Comparison of ENCODE assay signal across 21 cellular contexts in genomic region chr12:110050927-110051326, GRCh38. TPM values are rescaled to one million over a fixed set of nuclear protein-coding genes. Genes with fewer than 3 reads are reported as not detected.
DNase-seq lines count a peak whose midpoint lies in the region; ATAC-seq, FAIRE-seq and TF ChIP-seq lines count a peak whose summit lies in the region.
"Had no signal": no experiment of that assay in that cellular context is flagged by ENCODE, and none has a peak within 500 bp of the region (broad histone marks: within the 10 kb centered on the region; RNA-seq: fewer than 3 reads in every experiment).

No MANE protein-coding gene starts in this region.

- intact Hi-C loops in OCI-LY7 (cut with micrococcal nuclease; ENCODE audit: unreplicated experiment) (no loop called here), pancreas (cut with DNase I) (no loop called here)

- peak; percentile 79 for DNase-seq in OCI-LY7 (ENCODE audit: low spot score)
- DNase-seq in memory B cell (ENCODE audit: low spot score in 2 of 2), result peak in 1 of 2 donors; percentile 13
- no peak for DNase-seq in pancreas
- no peak for DNase-seq in stimulated activated CD4-positive, alpha-beta T cell treated with anti-CD3 and anti-CD28 coated beads, Interleukin-15, amount 100 ng/mL, for 24 hours
- DNase-seq: AML-193, COR-L47, GDM1, GOT3, NCI-H1436 treated with DMSO at 0.1 percent for 48 hours, NCI-H2029, NCI-H526, OCI-M1, T-helper 9 cell had no signal

- H3K4me1 ChIP-seq in DOHH2 (ENCODE audit: control insufficient read depth, low read length) (peaks cover 43% of the 10 kb centered on the region), OCI-LY7 (ENCODE audit: insufficient read depth, low read length, poor library complexity, severe bottlenecking) (peaks cover 47% of the 10 kb centered on the region), pancreas (peaks cover 0 to 10% (median 0%) of the 10 kb centered on the region in 3 donors)

- CTCF ChIA-PET in OCI-LY7 (lab: Charles Lee; ENCODE audit: unreplicated experiment), result no interaction called here

- H2AFZ ChIP-seq in OCI-LY7 (ENCODE audit: low read length), result peak overlapping the region; percentile 59

- H3K4me1 Mint-ChIP-seq in IgD-negative memory B cell, result peaks cover 17 to 34% (median 28%) of the 10 kb centered on the region in 3 donors
- H3K4me1 Mint-ChIP-seq in memory B cell, result peaks cover 30% of the 10 kb centered on the region

- no peak for TF ChIP-seq CTCF in DOHH2 (IDR thresholded peaks at IDR 0.05; ENCODE audit: low read depth, low read length, poor library complexity, severe bottlenecking)
- TF ChIP-seq CTCF in OCI-LY7 (conservative IDR thresholded peaks at IDR 0.05; ENCODE audit: low read length), result no peak
- TF ChIP-seq CTCF in pancreas (IDR thresholded peaks at IDR 0.05), result no peak

- no peaks in the 10 kb centered on the region for H3K9me2 ChIP-seq in DOHH2 (replicated peaks; ENCODE audit: control insufficient read depth, low read length)
- no peaks in the 10 kb centered on the region for H3K9me2 ChIP-seq in OCI-LY7 (ENCODE audit: insufficient read depth, low read length)

- WGBS in pancreas, 2 donors, result 63 to 65% methylated on average over 6 of the region's 6 CpGs

- H3K4me3 ChIP-seq in DOHH2 (ENCODE audit: low read length), result peak overlapping the region; percentile 89
- H3K4me3 ChIP-seq in OCI-LY7 (ENCODE audit: low read depth, low read length, poor library complexity, severe bottlenecking), result peak overlapping the region; percentile 90
- no peak overlapping the region for H3K4me3 ChIP-seq in pancreas
- H3K4me3 ChIP-seq: SJSA1 had no signal

- H3K27me3 ChIP-seq in DOHH2 (ENCODE audit: control insufficient read depth, low read length) (no peaks in the 10 kb centered on the region), pancreas (no peaks in the 10 kb centered on the region)
- H3K27me3 ChIP-seq: SJSA1 had no signal

- ATAC-seq in memory B cell (ENCODE audit: low read depth), result peak; percentile 18
- ATAC-seq in SK-N-SH treated with all-trans-retinoic acid at 6 μM for 48 hours, result no peak
- no peak for ATAC-seq in pancreas
- ATAC-seq in GM21529 (IDR thresholded peaks at IDR 0.05; ENCODE audit: unreplicated experiment), result no peak
- ATAC-seq: HCT116 had no signal

- peaks cover 10% of the 10 kb centered on the region; the same call in 1 of the 2 replicates for H3F3A ChIP-seq in DOHH2 (ENCODE audit: control insufficient read depth, insufficient read depth)

- H3K27ac ChIP-seq in DOHH2 (ENCODE audit: low read depth, low read length) (0 out of 2 replicates have a peak overlapping the region, but pooled peaks have one; percentile 86), OCI-LY7 (ENCODE audit: low read depth, low read length, poor library complexity, severe bottlenecking) (peak overlapping the region; percentile 98), pancreas (no peak overlapping the region)
- H3K27ac ChIP-seq: RWPE1, SJSA1 had no signal

- FAIRE-seq in pancreas (lab: Jason Lieb, UNC), result no peak

- POLR2A ChIA-PET in OCI-LY7 (lab: Charles Lee), result interaction anchor here (0.6 to 2.0 kb wide), 6 partner anchors 8 to 222 kb away, joined by 3 to 6 read pairs (median 3); partner anchors contain the start of gene ANKRD13A

- H3K4me3 Mint-ChIP-seq in IgD-negative memory B cell (peak overlapping the region; percentile 5 to 39 (median 34)), memory B cell (peak overlapping the region; percentile 17)
- H3K4me3 Mint-ChIP-seq: CD14-positive monocyte had no signal

- peak overlapping the region in 2 of 3 donors; percentile 27 to 90 for H3K27ac Mint-ChIP-seq in IgD-negative memory B cell
- H3K27ac Mint-ChIP-seq in memory B cell, result peak overlapping the region; percentile 54
- H3K27ac Mint-ChIP-seq: CD14-positive monocyte had no signal

- no peaks in the 10 kb centered on the region for H3K27me3 Mint-ChIP-seq in IgD-negative memory B cell
- H3K27me3 Mint-ChIP-seq in memory B cell, result no peaks in the 10 kb centered on the region

- H3K4me2 ChIP-seq in DOHH2 (ENCODE audit: low read length) (peak overlapping the region; percentile 96), OCI-LY7 (ENCODE audit: low read length) (peak overlapping the region; percentile 92)

- H3K9me3 ChIP-seq in DOHH2 (ENCODE audit: control insufficient read depth, insufficient read depth, low read length) (no peaks in the 10 kb centered on the region), OCI-LY7 (ENCODE audit: low read length) (no peaks in the 10 kb centered on the region), pancreas (no peaks in the 10 kb centered on the region)
- H3K9me3 ChIP-seq: SJSA1 had no signal

- H3K9me3 Mint-ChIP-seq in IgD-negative memory B cell (no peaks in the 10 kb centered on the region), memory B cell (no peaks in the 10 kb centered on the region)

- peaks cover 29% of the 10 kb centered on the region for H3K79me2 ChIP-seq in DOHH2 (ENCODE audit: control insufficient read depth, low read length)
- peaks cover 21% of the 10 kb centered on the region; the same call in 1 of the 2 replicates for H3K79me2 ChIP-seq in OCI-LY7 (ENCODE audit: insufficient read depth, low read depth, low read length)

- H3K36me3 ChIP-seq in DOHH2 (ENCODE audit: control insufficient read depth, low read length) (peaks cover 8% of the 10 kb centered on the region), OCI-LY7 (ENCODE audit: insufficient read depth, low read length) (peaks cover 7% of the 10 kb centered on the region; the same call in 1 of the 2 replicates), pancreas (no peaks in the 10 kb centered on the region)

- BruUV-seq in OCI-LY7 (replicated peaks; lab: Mats Ljungman, UMichigan), result no TSS peak

- H3K36me3 Mint-ChIP-seq in IgD-negative memory B cell (no peaks in the 10 kb centered on the region), memory B cell (peaks cover 4% of the 10 kb centered on the region)

- H4K20me1 ChIP-seq in DOHH2 (ENCODE audit: control insufficient read depth, insufficient read depth, low read depth, low read length) (no peaks in the 10 kb centered on the region), OCI-LY7 (ENCODE audit: insufficient read depth, low read length) (no peaks in the 10 kb centered on the region)

TF ChIP-seq in SK-N-SH treated with all-trans-retinoic acid at 6 μM for 48 hours, 23 proteins besides CTCF, POLR2A, EP300 and RAD21 (continues in another document):
- TF ChIP-seq ZFP30 (CRISPR knock-in tag; IDR thresholded peaks at IDR 0.05) (no peak), TCF4 (CRISPR knock-in tag; IDR thresholded peaks at IDR 0.05; ENCODE audit: borderline replicate concordance) (no peak), PATZ1 (CRISPR knock-in tag; IDR thresholded peaks at IDR 0.05; ENCODE audit: borderline replicate concordance) (no peak), CSDC2 (CRISPR knock-in tag; IDR thresholded peaks at IDR 0.05) (no peak), TOX (CRISPR knock-in tag; IDR thresholded peaks at IDR 0.05; ENCODE audit: borderline replicate concordance) (no peak), OSR1 (CRISPR knock-in tag; IDR thresholded peaks at IDR 0.05) (no peak), BACH2 (CRISPR knock-in tag; IDR thresholded peaks at IDR 0.05; ENCODE audit: borderline replicate concordance) (no peak), ZC3H10 (CRISPR knock-in tag; IDR thresholded peaks at IDR 0.05) (no peak)
- TF ChIP-seq, protein P1, sequence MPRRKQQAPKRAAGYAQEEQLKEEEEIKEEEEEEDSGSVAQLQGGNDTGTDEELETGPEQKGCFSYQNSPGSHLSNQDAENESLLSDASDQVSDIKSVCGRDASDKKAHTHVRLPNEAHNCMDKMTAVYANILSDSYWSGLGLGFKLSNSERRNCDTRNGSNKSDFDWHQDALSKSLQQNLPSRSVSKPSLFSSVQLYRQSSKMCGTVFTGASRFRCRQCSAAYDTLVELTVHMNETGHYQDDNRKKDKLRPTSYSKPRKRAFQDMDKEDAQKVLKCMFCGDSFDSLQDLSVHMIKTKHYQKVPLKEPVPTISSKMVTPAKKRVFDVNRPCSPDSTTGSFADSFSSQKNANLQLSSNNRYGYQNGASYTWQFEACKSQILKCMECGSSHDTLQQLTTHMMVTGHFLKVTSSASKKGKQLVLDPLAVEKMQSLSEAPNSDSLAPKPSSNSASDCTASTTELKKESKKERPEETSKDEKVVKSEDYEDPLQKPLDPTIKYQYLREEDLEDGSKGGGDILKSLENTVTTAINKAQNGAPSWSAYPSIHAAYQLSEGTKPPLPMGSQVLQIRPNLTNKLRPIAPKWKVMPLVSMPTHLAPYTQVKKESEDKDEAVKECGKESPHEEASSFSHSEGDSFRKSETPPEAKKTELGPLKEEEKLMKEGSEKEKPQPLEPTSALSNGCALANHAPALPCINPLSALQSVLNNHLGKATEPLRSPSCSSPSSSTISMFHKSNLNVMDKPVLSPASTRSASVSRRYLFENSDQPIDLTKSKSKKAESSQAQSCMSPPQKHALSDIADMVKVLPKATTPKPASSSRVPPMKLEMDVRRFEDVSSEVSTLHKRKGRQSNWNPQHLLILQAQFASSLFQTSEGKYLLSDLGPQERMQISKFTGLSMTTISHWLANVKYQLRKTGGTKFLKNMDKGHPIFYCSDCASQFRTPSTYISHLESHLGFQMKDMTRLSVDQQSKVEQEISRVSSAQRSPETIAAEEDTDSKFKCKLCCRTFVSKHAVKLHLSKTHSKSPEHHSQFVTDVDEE (CRISPR knock-in tag; IDR thresholded peaks at IDR 0.05), result no peak

RNA-seq across cellular contexts. Expression of gene C12orf76, which starts 2.6 kb away (rescaled TPM):
- polyA plus RNA-seq in IgD-negative memory B cell, result 14.1 TPM
- total RNA-seq in OCI-LY7 (2014; rRNA removed; shearing (Covaris generic)), result 17.0 and 24.4 TPM in 2 replicates
- total RNA-seq in OCI-LY7 (2022), result 24.1 and 36.6 TPM in 2 replicates
- total RNA-seq in pancreas, result 1 to 10 TPM; 4.3 to 9.7 (median 5.8) TPM
- 10 to 100 TPM in 1 of 2 donors, 1 to 10 TPM in 1; 6.8 to 17.0 TPM for polyA plus RNA-seq in pancreas

RNA-seq across cellular contexts. Expression of gene ANKRD13A, which starts 51.7 kb away (rescaled TPM):
- polyA plus RNA-seq in IgD-negative memory B cell (156 TPM), pancreas (10 to 100 TPM; 10.7 to 25.7 TPM)
- 135 and 140 TPM in 2 replicates for total RNA-seq in OCI-LY7 (2014; rRNA removed; shearing (Covaris generic))
- total RNA-seq in OCI-LY7 (2022) (208 and 216 TPM in 2 replicates), pancreas (10 to 100 TPM; 14.0 to 29.7 (median 16.7) TPM)

RNA-seq across cellular contexts. Expression of gene GIT2, which starts 54.8 kb away (rescaled TPM):
- polyA plus RNA-seq in IgD-negative memory B cell (93.4 TPM), pancreas (10 to 100 TPM; 16.5 to 21.8 TPM)
- 57.1 and 60.6 TPM in 2 replicates for total RNA-seq in OCI-LY7 (2014; rRNA removed; shearing (Covaris generic))
- total RNA-seq in OCI-LY7 (2022) (123 and 124 TPM in 2 replicates), pancreas (10 to 100 TPM; 24.7 to 38.8 (median 33.6) TPM)

Comparison
In these comparisons a context has a peak if more than half of its experiments do, and no peak if none do; other contexts are left out.
1. H3K27ac ChIP-seq: peak in DOHH2 (single experiment) and OCI-LY7 (single experiment); none in pancreas (0 of 4).
2. H3K4me3 ChIP-seq: peak in DOHH2 (single experiment) and OCI-LY7 (single experiment); none in pancreas (0 of 4).
3. RNA of gene ANKRD13A, which starts 51.7 kb away (total RNA-seq): 135 to 216 TPM in OCI-LY7; 14.0 to 29.7 TPM in pancreas; every median in the first group is over 4 times any median in the second.